ENCODE assay signal across 1 cellular context in the genomic region with DNA sequence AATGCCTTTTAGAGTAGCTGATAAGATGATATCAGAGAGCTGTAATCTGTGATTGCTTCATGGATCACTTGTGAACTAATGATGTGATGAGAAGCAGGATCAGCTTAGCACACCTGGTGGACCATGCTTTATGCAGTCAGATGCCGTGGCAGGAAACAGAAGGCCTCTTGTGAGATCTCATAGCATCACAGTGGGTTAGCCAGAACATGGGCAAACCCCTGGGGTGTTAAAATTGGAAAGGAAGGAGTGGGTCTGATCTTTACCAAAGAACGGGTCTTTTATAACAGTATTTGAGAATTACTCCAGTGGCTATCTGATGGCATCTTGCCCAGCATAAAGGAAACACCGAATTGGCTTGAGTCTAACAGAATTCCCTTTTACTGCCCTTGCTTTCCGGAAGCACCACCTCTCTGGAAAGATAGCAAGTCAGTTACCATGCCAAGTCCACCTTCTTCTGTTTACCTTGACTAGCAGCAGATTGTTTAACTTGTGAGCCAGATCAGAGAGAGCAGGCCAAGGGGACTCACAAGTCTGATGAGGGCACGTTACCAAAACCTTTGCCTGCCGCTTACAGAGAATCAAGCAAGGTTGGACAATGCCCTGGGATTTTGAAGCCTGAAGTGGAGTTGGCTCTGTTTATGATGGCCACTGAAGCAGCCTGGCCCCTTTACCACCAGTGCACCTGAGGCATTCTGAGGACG.
TF ChIP-seq lines count a peak whose summit lies in the region.

No MANE protein-coding gene starts in this region.

TF ChIP-seq in HepG2, 621 proteins besides CTCF, POLR2A, EP300 and RAD21 (continued from another document and continues in another):
- TF ChIP-seq, protein P1, sequence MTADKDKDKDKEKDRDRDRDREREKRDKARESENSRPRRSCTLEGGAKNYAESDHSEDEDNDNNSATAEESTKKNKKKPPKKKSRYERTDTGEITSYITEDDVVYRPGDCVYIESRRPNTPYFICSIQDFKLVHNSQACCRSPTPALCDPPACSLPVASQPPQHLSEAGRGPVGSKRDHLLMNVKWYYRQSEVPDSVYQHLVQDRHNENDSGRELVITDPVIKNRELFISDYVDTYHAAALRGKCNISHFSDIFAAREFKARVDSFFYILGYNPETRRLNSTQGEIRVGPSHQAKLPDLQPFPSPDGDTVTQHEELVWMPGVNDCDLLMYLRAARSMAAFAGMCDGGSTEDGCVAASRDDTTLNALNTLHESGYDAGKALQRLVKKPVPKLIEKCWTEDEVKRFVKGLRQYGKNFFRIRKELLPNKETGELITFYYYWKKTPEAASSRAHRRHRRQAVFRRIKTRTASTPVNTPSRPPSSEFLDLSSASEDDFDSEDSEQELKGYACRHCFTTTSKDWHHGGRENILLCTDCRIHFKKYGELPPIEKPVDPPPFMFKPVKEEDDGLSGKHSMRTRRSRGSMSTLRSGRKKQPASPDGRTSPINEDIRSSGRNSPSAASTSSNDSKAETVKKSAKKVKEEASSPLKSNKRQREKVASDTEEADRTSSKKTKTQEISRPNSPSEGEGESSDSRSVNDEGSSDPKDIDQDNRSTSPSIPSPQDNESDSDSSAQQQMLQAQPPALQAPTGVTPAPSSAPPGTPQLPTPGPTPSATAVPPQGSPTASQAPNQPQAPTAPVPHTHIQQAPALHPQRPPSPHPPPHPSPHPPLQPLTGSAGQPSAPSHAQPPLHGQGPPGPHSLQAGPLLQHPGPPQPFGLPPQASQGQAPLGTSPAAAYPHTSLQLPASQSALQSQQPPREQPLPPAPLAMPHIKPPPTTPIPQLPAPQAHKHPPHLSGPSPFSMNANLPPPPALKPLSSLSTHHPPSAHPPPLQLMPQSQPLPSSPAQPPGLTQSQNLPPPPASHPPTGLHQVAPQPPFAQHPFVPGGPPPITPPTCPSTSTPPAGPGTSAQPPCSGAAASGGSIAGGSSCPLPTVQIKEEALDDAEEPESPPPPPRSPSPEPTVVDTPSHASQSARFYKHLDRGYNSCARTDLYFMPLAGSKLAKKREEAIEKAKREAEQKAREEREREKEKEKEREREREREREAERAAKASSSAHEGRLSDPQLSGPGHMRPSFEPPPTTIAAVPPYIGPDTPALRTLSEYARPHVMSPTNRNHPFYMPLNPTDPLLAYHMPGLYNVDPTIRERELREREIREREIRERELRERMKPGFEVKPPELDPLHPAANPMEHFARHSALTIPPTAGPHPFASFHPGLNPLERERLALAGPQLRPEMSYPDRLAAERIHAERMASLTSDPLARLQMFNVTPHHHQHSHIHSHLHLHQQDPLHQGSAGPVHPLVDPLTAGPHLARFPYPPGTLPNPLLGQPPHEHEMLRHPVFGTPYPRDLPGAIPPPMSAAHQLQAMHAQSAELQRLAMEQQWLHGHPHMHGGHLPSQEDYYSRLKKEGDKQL (CRISPR knock-in tag; IDR thresholded peaks at IDR 0.05; ENCODE audit: low read depth): no peak
- TF ChIP-seq ZNF138 (CRISPR knock-in tag; IDR thresholded peaks at IDR 0.05; ENCODE audit: low read depth): no peak
- TF ChIP-seq ZSCAN31 (CRISPR knock-in tag; IDR thresholded peaks at IDR 0.05; ENCODE audit: low read depth): no peak
- no peak for TF ChIP-seq ZNF552 (CRISPR knock-in tag; IDR thresholded peaks at IDR 0.05; ENCODE audit: borderline replicate concordance)
- TF ChIP-seq ZFP1 (CRISPR knock-in tag; IDR thresholded peaks at IDR 0.05): peak; percentile 63; the same call in 1 of the 2 replicates
- no peak for TF ChIP-seq ZNF280D (CRISPR knock-in tag; IDR thresholded peaks at IDR 0.05)
- TF ChIP-seq, protein P2, sequence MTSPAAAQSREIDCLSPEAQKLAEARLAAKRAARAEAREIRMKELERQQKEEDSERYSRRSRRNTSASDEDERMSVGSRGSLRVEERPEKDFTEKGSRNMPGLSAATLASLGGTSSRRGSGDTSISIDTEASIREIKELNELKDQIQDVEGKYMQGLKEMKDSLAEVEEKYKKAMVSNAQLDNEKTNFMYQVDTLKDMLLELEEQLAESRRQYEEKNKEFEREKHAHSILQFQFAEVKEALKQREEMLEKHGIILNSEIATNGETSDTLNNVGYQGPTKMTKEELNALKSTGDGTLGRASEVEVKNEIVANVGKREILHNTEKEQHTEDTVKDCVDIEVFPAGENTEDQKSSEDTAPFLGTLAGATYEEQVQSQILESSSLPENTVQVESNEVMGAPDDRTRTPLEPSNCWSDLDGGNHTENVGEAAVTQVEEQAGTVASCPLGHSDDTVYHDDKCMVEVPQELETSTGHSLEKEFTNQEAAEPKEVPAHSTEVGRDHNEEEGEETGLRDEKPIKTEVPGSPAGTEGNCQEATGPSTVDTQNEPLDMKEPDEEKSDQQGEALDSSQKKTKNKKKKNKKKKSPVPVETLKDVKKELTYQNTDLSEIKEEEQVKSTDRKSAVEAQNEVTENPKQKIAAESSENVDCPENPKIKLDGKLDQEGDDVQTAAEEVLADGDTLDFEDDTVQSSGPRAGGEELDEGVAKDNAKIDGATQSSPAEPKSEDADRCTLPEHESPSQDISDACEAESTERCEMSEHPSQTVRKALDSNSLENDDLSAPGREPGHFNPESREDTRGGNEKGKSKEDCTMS (CRISPR knock-in tag; conservative IDR thresholded peaks at IDR 0.05): no peak
- TF ChIP-seq MAX (IDR thresholded peaks at IDR 0.05): no peak
- TF ChIP-seq, protein P3, sequence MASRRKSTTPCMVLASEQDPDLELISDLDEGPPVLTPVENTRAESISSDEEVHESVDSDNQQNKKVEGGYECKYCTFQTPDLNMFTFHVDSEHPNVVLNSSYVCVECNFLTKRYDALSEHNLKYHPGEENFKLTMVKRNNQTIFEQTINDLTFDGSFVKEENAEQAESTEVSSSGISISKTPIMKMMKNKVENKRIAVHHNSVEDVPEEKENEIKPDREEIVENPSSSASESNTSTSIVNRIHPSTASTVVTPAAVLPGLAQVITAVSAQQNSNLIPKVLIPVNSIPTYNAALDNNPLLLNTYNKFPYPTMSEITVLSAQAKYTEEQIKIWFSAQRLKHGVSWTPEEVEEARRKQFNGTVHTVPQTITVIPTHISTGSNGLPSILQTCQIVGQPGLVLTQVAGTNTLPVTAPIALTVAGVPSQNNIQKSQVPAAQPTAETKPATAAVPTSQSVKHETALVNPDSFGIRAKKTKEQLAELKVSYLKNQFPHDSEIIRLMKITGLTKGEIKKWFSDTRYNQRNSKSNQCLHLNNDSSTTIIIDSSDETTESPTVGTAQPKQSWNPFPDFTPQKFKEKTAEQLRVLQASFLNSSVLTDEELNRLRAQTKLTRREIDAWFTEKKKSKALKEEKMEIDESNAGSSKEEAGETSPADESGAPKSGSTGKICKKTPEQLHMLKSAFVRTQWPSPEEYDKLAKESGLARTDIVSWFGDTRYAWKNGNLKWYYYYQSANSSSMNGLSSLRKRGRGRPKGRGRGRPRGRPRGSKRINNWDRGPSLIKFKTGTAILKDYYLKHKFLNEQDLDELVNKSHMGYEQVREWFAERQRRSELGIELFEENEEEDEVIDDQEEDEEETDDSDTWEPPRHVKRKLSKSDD (CRISPR knock-in tag; IDR thresholded peaks at IDR 0.05; ENCODE audit: low read depth): no peak
- no peak for TF ChIP-seq ZNF850 (CRISPR knock-in tag; conservative IDR thresholded peaks at IDR 0.05)
- TF ChIP-seq TEAD2 (CRISPR knock-in tag; IDR thresholded peaks at IDR 0.05): no peak
- TF ChIP-seq ZNF556 (CRISPR knock-in tag; IDR thresholded peaks at IDR 0.05; ENCODE audit: borderline replicate concordance): peak; percentile 17; the same call in 1 of the 2 replicates
- TF ChIP-seq MATR3 (CRISPR knock-in tag; IDR thresholded peaks at IDR 0.05): no peak
- no peak; the same call in 1 of the 2 replicates for TF ChIP-seq MIER3 (CRISPR knock-in tag; IDR thresholded peaks at IDR 0.05; ENCODE audit: borderline replicate concordance)
- TF ChIP-seq ZNF776 (CRISPR knock-in tag; IDR thresholded peaks at IDR 0.05): no peak
- no peak for TF ChIP-seq RCOR2 (CRISPR knock-in tag; IDR thresholded peaks at IDR 0.05)
- peak; percentile 37 for TF ChIP-seq TEAD3 (CRISPR knock-in tag; optimal IDR thresholded peaks at IDR 0.05; ENCODE audit: borderline replicate concordance)
- TF ChIP-seq DR1 (CRISPR knock-in tag; IDR thresholded peaks at IDR 0.05): no peak
- TF ChIP-seq, protein P4, sequence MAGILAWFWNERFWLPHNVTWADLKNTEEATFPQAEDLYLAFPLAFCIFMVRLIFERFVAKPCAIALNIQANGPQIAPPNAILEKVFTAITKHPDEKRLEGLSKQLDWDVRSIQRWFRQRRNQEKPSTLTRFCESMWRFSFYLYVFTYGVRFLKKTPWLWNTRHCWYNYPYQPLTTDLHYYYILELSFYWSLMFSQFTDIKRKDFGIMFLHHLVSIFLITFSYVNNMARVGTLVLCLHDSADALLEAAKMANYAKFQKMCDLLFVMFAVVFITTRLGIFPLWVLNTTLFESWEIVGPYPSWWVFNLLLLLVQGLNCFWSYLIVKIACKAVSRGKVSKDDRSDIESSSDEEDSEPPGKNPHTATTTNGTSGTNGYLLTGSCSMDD (CRISPR knock-in tag; IDR thresholded peaks at IDR 0.05): no peak
- TF ChIP-seq GABPB1 (CRISPR knock-in tag; IDR thresholded peaks at IDR 0.05): peak; percentile 19; the same call in 1 of the 2 replicates
- TF ChIP-seq NCOA2 (CRISPR knock-in tag; IDR thresholded peaks at IDR 0.05): peak; percentile 29; the same call in 1 of the 2 replicates
- no peak for TF ChIP-seq JUNB (CRISPR knock-in tag; IDR thresholded peaks at IDR 0.05; ENCODE audit: borderline replicate concordance)
- TF ChIP-seq FOXA1 (IDR thresholded peaks at IDR 0.05): no peak
- peak; percentile 83 for TF ChIP-seq FOXA1 (CRISPR knock-in tag; IDR thresholded peaks at IDR 0.05)
- no peak for TF ChIP-seq ZFP36L1 (CRISPR knock-in tag; IDR thresholded peaks at IDR 0.05)
- no peak for TF ChIP-seq ZNF234 (CRISPR knock-in tag; conservative IDR thresholded peaks at IDR 0.05)
- no peak for TF ChIP-seq KLF6 (CRISPR knock-in tag; IDR thresholded peaks at IDR 0.05)
- TF ChIP-seq UBTF (CRISPR knock-in tag; IDR thresholded peaks at IDR 0.05): 0 out of 2 replicates have a peak, but pooled peaks have one; percentile 20
- no peak for TF ChIP-seq ZNF784 (CRISPR knock-in tag; IDR thresholded peaks at IDR 0.05; ENCODE audit: borderline replicate concordance)
